ENCODE assay signal across 6 cellular contexts in the genomic region with DNA sequence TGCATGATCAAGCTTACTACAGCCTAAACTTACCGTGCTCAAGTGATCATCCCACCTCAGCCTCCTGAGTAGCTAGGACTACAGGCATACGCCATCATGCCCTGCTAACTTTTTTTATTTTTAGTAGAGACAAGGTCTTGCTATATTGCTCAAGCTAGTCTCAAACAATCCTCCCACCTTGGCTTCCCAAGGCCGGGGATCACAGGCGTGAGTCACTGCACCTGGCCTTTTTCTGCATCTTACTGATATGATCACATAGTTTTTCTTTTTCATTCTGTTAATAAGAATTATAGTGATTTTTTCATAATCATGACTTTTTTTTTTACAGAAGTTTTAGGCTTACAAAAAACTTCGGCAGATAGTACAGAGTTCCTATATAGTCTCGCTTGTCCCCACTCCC.
"Had no signal": no experiment of that assay in that cellular context is flagged by ENCODE, and none has a peak within 500 bp of the region (broad histone marks: within the 10 kb centered on the region; RNA-seq: fewer than 3 reads in every experiment).

No MANE protein-coding gene starts in this region.

- FAIRE-seq: HepG2, HTR-8/SVneo, K562 had no signal

- DNase-seq: IMR-90 had no signal

- H3K27ac Mint-ChIP-seq: IgD-negative memory B cell had no signal

- H3K4me3 Mint-ChIP-seq: IgD-negative memory B cell had no signal

- H3K27me3 Mint-ChIP-seq: IgD-negative memory B cell had no signal

- H3K4me3 ChIP-seq: K562 had no signal

- H3K27ac ChIP-seq: HL-60 had no signal
